In genomic region chr1:19391596-19391981, GRCh38 we compare ENCODE assay signal across 8 cellular contexts.
A peak's percentile ranks its signal among the peaks of the same experiment; 100 is the strongest.
DNase-seq lines count a peak whose midpoint lies in the region; ATAC-seq and TF ChIP-seq lines count a peak whose summit lies in the region.

No MANE protein-coding gene starts in this region.

- no peak overlapping the region for H3K23ac ChIP-seq in trophoblast cell (ENCODE audit: low read length)

- DNase-seq in CD4-positive, CD25-positive, alpha-beta regulatory T cell: no peak
- DNase-seq in trophoblast cell: no peak
- no peak for DNase-seq in OCI-M2 (lab: John Stamatoyannopoulos, UW; ENCODE audit: unreplicated experiment)
- DNase-seq in NCI-H1436 treated with DMSO at 0.1 percent for 48 hours (lab: John Stamatoyannopoulos, UW): no peak

- H3K4ac ChIP-seq in trophoblast cell (ENCODE audit: low read depth, low read length): peak overlapping the region; percentile 80

- peak; percentile 7; the same call in 1 of the 2 replicates for TF ChIP-seq CTCF in LNCAP (IDR thresholded peaks at IDR 0.05)

- no peak overlapping the region for H2AFZ ChIP-seq in trophoblast cell (ENCODE audit: insufficient read depth, low read length, poor library complexity)

- no peak overlapping the region for H3K4me2 ChIP-seq in trophoblast cell (ENCODE audit: low read length)

- peaks cover 60% of the 10 kb centered on the region for H3K4me1 ChIP-seq in CD4-positive, CD25-positive, alpha-beta regulatory T cell (ENCODE audit: control insufficient read depth, insufficient read depth, low read length, poor library complexity, severe bottlenecking)
- peaks cover 14 to 19% of the 10 kb centered on the region in 2 experiments for H3K4me1 ChIP-seq in trophoblast cell (ENCODE audit: control insufficient read depth in 1 of 2, insufficient read depth in 2 of 2, low read length in 2 of 2)

- no peak overlapping the region for H2BK5ac ChIP-seq in trophoblast cell (ENCODE audit: low read depth, low read length, poor library complexity)

- H3K14ac ChIP-seq in trophoblast cell (ENCODE audit: low read length): no peak overlapping the region

- no peak overlapping the region for H4K91ac ChIP-seq in trophoblast cell (ENCODE audit: low read depth, low read length)

- H2BK120ac ChIP-seq in trophoblast cell (ENCODE audit: insufficient read depth, low read length, poor library complexity): no peak overlapping the region

- H3K79me2 ChIP-seq in trophoblast cell (ENCODE audit: control insufficient read depth, insufficient read depth, low read length, poor library complexity): peaks cover 10% of the 10 kb centered on the region

- ATAC-seq in CD4-positive, CD25-positive, alpha-beta regulatory T cell (ENCODE audit: low read depth in 2 of 2): peak in 1 of 2 donors; percentile 2
- no peak for ATAC-seq in GM19397 (IDR thresholded peaks at IDR 0.05; ENCODE audit: unreplicated experiment)
- no peak for ATAC-seq in HG02840 (IDR thresholded peaks at IDR 0.05; ENCODE audit: low FRiP score, unreplicated experiment)

- peak overlapping the region; percentile 69 for H3K4me3 ChIP-seq in CD4-positive, CD25-positive, alpha-beta regulatory T cell (ENCODE audit: low read depth, low read length)
- H3K4me3 ChIP-seq in trophoblast cell (ENCODE audit: low read depth, low read length): no peak overlapping the region

- no peak overlapping the region for H3K9ac ChIP-seq in trophoblast cell (ENCODE audit: low read length)

- H3K27me3 Mint-ChIP-seq in CD4-positive, CD25-positive, alpha-beta regulatory T cell: no peaks in the 10 kb centered on the region
- no peaks in the 10 kb centered on the region for H3K27me3 Mint-ChIP-seq in dendritic cell treated with granulocyte-macrophage colony-stimulating factor and Interleukin-4, amounts not matched to agents 40 ng/mL and 50 ng/mL, for 4 days

- peaks cover 2% of the 10 kb centered on the region for H3K79me1 ChIP-seq in trophoblast cell (ENCODE audit: low read length)

- no peak overlapping the region for H3K18ac ChIP-seq in trophoblast cell (ENCODE audit: low read length)

- H3K36me3 Mint-ChIP-seq in CD4-positive, CD25-positive, alpha-beta regulatory T cell: peaks cover 5% of the 10 kb centered on the region
- peaks cover 79% of the 10 kb centered on the region for H3K36me3 Mint-ChIP-seq in dendritic cell treated with granulocyte-macrophage colony-stimulating factor and Interleukin-4, amounts not matched to agents 40 ng/mL and 50 ng/mL, for 4 days (ENCODE audit: low read depth)

- no peak overlapping the region for H2AK5ac ChIP-seq in trophoblast cell (ENCODE audit: low read length)

- peaks cover 0 to 2% (median 0%) of the 10 kb centered on the region in 7 donors for H3K9me3 Mint-ChIP-seq in CD4-positive, CD25-positive, alpha-beta regulatory T cell
- H3K9me3 Mint-ChIP-seq in dendritic cell treated with granulocyte-macrophage colony-stimulating factor and Interleukin-4, amounts not matched to agents 40 ng/mL and 50 ng/mL, for 4 days: no peaks in the 10 kb centered on the region

- H4K8ac ChIP-seq in trophoblast cell (ENCODE audit: low read depth, low read length): no peak overlapping the region

- no peaks in the 10 kb centered on the region for H3K9me3 ChIP-seq in CD4-positive, CD25-positive, alpha-beta regulatory T cell (ENCODE audit: control insufficient read depth in 2 of 2, low read length in 2 of 2)
- H3K9me3 ChIP-seq in trophoblast cell (ENCODE audit: insufficient read depth, low read depth, low read length): peaks cover 2% of the 10 kb centered on the region

- no peak overlapping the region for H2BK12ac ChIP-seq in trophoblast cell (ENCODE audit: low read length)

- H3K27ac ChIP-seq in CD4-positive, CD25-positive, alpha-beta regulatory T cell (ENCODE audit: insufficient read depth, low read length, poor library complexity, severe bottlenecking): peak overlapping the region; percentile 75
- no peak overlapping the region for H3K27ac ChIP-seq in trophoblast cell (ENCODE audit: low read depth, low read length)

- H3K4me1 Mint-ChIP-seq in CD4-positive, CD25-positive, alpha-beta regulatory T cell: peaks cover 21 to 95% (median 57%) of the 10 kb centered on the region in 4 donors
- H3K4me1 Mint-ChIP-seq in dendritic cell treated with granulocyte-macrophage colony-stimulating factor and Interleukin-4, amounts not matched to agents 40 ng/mL and 50 ng/mL, for 4 days (ENCODE audit: low read depth): peaks cover 67% of the 10 kb centered on the region

- peaks cover 29% of the 10 kb centered on the region for H3K36me3 ChIP-seq in CD4-positive, CD25-positive, alpha-beta regulatory T cell (ENCODE audit: control insufficient read depth, insufficient read depth, low read length)
- H3K36me3 ChIP-seq in trophoblast cell (ENCODE audit: control insufficient read depth in 1 of 2, insufficient read depth in 2 of 2, low read length in 2 of 2): peaks cover 0 to 3% of the 10 kb centered on the region in 2 experiments

- WGBS in trophoblast cell (ENCODE audit: extremely low coverage, insufficient coverage, insufficient read length): no CpG with 5 or more reads among the region's 10 CpGs

- H3K27ac Mint-ChIP-seq in CD4-positive, CD25-positive, alpha-beta regulatory T cell: peak overlapping the region; percentile 90 to 96 (median 93)
- H3K27ac Mint-ChIP-seq in dendritic cell treated with granulocyte-macrophage colony-stimulating factor and Interleukin-4, amounts not matched to agents 40 ng/mL and 50 ng/mL, for 4 days: peak overlapping the region; percentile 88

- no peaks in the 10 kb centered on the region for H3K27me3 ChIP-seq in CD4-positive, CD25-positive, alpha-beta regulatory T cell (ENCODE audit: control insufficient read depth, insufficient read depth, low read length)
- H3K27me3 ChIP-seq in trophoblast cell (ENCODE audit: insufficient read depth, low read length): no peaks in the 10 kb centered on the region

- no peak overlapping the region for H4K12ac ChIP-seq in trophoblast cell (ENCODE audit: low read depth, low read length)

- peak overlapping the region; percentile 85 to 99 (median 88) for H3K4me3 Mint-ChIP-seq in CD4-positive, CD25-positive, alpha-beta regulatory T cell
- peak overlapping the region; percentile 60 for H3K4me3 Mint-ChIP-seq in dendritic cell treated with granulocyte-macrophage colony-stimulating factor and Interleukin-4, amounts not matched to agents 40 ng/mL and 50 ng/mL, for 4 days

- intact Hi-C loops in dendritic cell treated with granulocyte-macrophage colony-stimulating factor and Interleukin-4, amounts not matched to agents 40 ng/mL and 50 ng/mL, for 4 days (cut with micrococcal nuclease): loop anchor here (2.0 to 5.0 kb wide), 3 partner anchors 86 to 259 kb away; no protein-coding TSS in a partner anchor
